Comparison of ENCODE assay signal across 16 cellular contexts in the genomic region with DNA sequence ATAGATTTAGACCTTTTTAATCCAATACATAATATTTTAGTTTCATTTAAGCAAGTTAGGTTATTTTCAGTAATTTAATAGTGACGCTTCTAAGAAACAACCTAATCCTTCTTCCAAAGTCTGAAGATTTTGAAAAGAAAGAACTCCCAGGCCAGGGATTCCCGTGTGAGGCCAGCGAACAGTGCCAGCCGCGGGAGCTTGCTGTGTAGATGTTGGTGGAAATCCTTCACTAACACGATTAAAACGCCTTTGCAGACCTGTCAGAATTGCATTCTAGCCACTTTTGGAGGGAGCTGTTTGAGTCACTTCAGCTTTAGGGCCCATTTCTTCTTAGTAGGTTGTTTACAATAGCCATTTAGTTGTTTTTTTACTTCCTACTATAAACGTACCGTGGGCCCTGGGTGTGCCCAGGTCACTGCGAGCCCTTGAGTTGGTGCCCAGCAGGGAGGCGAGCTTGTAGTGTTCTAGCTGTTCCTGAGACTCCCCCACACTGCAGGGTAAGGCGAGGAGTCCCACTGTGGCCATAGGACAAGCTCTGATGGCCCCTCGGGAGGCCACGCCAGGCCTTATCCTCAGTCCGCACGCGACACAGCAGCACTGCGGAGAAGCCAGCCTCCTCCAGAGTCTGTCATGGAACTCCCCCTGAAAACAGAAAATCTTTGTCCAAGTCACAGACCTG. TPM values are rescaled to one million over a fixed set of nuclear protein-coding genes. Genes with fewer than 3 reads are reported as not detected.
A peak's percentile ranks its signal among the peaks of the same experiment; 100 is the strongest.
DNase-seq lines count a peak whose midpoint lies in the region; ATAC-seq and TF ChIP-seq lines count a peak whose summit lies in the region.
"Had no signal": no experiment of that assay in that cellular context is flagged by ENCODE, and none has a peak within 500 bp of the region (broad histone marks: within the 10 kb centered on the region; RNA-seq: fewer than 3 reads in every experiment).

No MANE protein-coding gene starts in this region.

- H3K9me3 ChIP-seq in CD4-positive, CD25-positive, alpha-beta regulatory T cell (ENCODE audit: control insufficient read depth in 2 of 2, low read length in 2 of 2) = no peaks in the 10 kb centered on the region
- H3K9me3 ChIP-seq in T-helper 17 cell (ENCODE audit: control insufficient read depth, low read length, poor library complexity, severe bottlenecking) = no peaks in the 10 kb centered on the region
- H3K9me3 ChIP-seq: SJSA1 had no signal

- no peak overlapping the region for H3K4me3 ChIP-seq in CD4-positive, CD25-positive, alpha-beta regulatory T cell (ENCODE audit: low read depth, low read length)
- H3K4me3 ChIP-seq: SJSA1, skin epidermis had no signal

- no peak overlapping the region for H3K27ac ChIP-seq in CD4-positive, CD25-positive, alpha-beta regulatory T cell (ENCODE audit: insufficient read depth, low read length, poor library complexity, severe bottlenecking)
- H3K27ac ChIP-seq: SJSA1, skin epidermis had no signal

- H3K27me3 Mint-ChIP-seq in CD4-positive, CD25-positive, alpha-beta regulatory T cell = no peaks in the 10 kb centered on the region
- H3K27me3 Mint-ChIP-seq in T-helper 17 cell = no peaks in the 10 kb centered on the region
- no peaks in the 10 kb centered on the region for H3K27me3 Mint-ChIP-seq in natural killer cell treated with Interleukin-12 subunit alpha and Interleukin-12 subunit beta and Interleukin-15 and Interleukin-18, amount 100 ng/mL, for 72 hours
- no peaks in the 10 kb centered on the region for H3K27me3 Mint-ChIP-seq in activated CD8-positive, alpha-beta T cell treated with anti-CD3 and anti-CD28 coated beads for 36 hours
- H3K27me3 Mint-ChIP-seq: CD4-positive, alpha-beta memory T cell had no signal

- peak overlapping the region in 2 of 3 donors; percentile 31 to 54 for H3K27ac Mint-ChIP-seq in CD4-positive, CD25-positive, alpha-beta regulatory T cell
- H3K27ac Mint-ChIP-seq in T-helper 17 cell = peak overlapping the region; percentile 47
- no peak overlapping the region for H3K27ac Mint-ChIP-seq in natural killer cell treated with Interleukin-12 subunit alpha and Interleukin-12 subunit beta and Interleukin-15 and Interleukin-18, amount 100 ng/mL, for 72 hours
- H3K27ac Mint-ChIP-seq in activated CD8-positive, alpha-beta T cell treated with anti-CD3 and anti-CD28 coated beads for 36 hours = no peak overlapping the region

- POLR2A ChIA-PET in activated CD8-positive, alpha-beta T cell treated with anti-CD3 and anti-CD28 coated beads for 36 hours (lab: Charles Lee) = no interaction called here

- peaks cover 16% of the 10 kb centered on the region for H3K36me3 Mint-ChIP-seq in CD4-positive, CD25-positive, alpha-beta regulatory T cell
- H3K36me3 Mint-ChIP-seq in T-helper 17 cell (ENCODE audit: low read depth) = peaks cover 10% of the 10 kb centered on the region
- H3K36me3 Mint-ChIP-seq in natural killer cell treated with Interleukin-12 subunit alpha and Interleukin-12 subunit beta and Interleukin-15 and Interleukin-18, amount 100 ng/mL, for 72 hours = peaks cover 5% of the 10 kb centered on the region
- H3K36me3 Mint-ChIP-seq in activated CD8-positive, alpha-beta T cell treated with anti-CD3 and anti-CD28 coated beads for 36 hours (ENCODE audit: low read depth) = peaks cover 22% of the 10 kb centered on the region

- intact Hi-C loops in sciatic nerve (cut with DNase I) = no loop called here
- intact Hi-C loops in activated CD8-positive, alpha-beta T cell treated with anti-CD3 and anti-CD28 coated beads for 36 hours (cut with micrococcal nuclease) = no loop called here

- CTCF ChIA-PET in activated CD8-positive, alpha-beta T cell treated with anti-CD3 and anti-CD28 coated beads for 36 hours (lab: Charles Lee) = interaction anchor here (1.0 to 2.0 kb wide), 3 partner anchors 34 to 90 kb away, joined by 3 to 10 read pairs (median 4); no protein-coding TSS in a partner anchor

- peaks cover 22% of the 10 kb centered on the region for H3K36me3 ChIP-seq in CD4-positive, CD25-positive, alpha-beta regulatory T cell (ENCODE audit: control insufficient read depth, insufficient read depth, low read length)

- no peak for TF ChIP-seq CTCF in activated CD8-positive, alpha-beta T cell treated with anti-CD3 and anti-CD28 coated beads for 36 hours (IDR thresholded peaks at IDR 0.05)

- peaks cover 24% of the 10 kb centered on the region for H3K4me1 ChIP-seq in CD4-positive, CD25-positive, alpha-beta regulatory T cell (ENCODE audit: control insufficient read depth, insufficient read depth, low read length, poor library complexity, severe bottlenecking)

- H3K9me3 Mint-ChIP-seq in CD4-positive, CD25-positive, alpha-beta regulatory T cell = peaks cover 0 to 3% (median 0%) of the 10 kb centered on the region in 7 donors
- H3K9me3 Mint-ChIP-seq in natural killer cell treated with Interleukin-12 subunit alpha and Interleukin-12 subunit beta and Interleukin-15 and Interleukin-18, amount 100 ng/mL, for 72 hours = no peaks in the 10 kb centered on the region
- H3K9me3 Mint-ChIP-seq in activated CD8-positive, alpha-beta T cell treated with anti-CD3 and anti-CD28 coated beads for 36 hours = no peaks in the 10 kb centered on the region
- H3K9me3 Mint-ChIP-seq: activated T-cell treated with anti-CD3 and anti-CD28 coated beads, Interleukin-2, amount 50 U/mL, for 4 hours; CD4-positive, alpha-beta memory T cell had no signal

- H3K27me3 ChIP-seq in CD4-positive, CD25-positive, alpha-beta regulatory T cell (ENCODE audit: control insufficient read depth, insufficient read depth, low read length) = no peaks in the 10 kb centered on the region
- H3K27me3 ChIP-seq: SJSA1 had no signal

- DNase-seq in CD4-positive, CD25-positive, alpha-beta regulatory T cell = no peak
- DNase-seq in T-helper 17 cell (no peak), left kidney (ENCODE audit: low read depth, low spot score) (peak; percentile 42), sciatic nerve (ENCODE audit: low spot score) (peak; percentile 33)
- no peak for DNase-seq in natural killer cell treated with Interleukin-12 subunit alpha and Interleukin-12 subunit beta and Interleukin-15 and Interleukin-18, amount 100 ng/mL, for 72 hours (ENCODE audit: low spot score)
- no peak for DNase-seq in activated CD8-positive, alpha-beta T cell treated with anti-CD3 and anti-CD28 coated beads for 36 hours
- DNase-seq: activated naive CD4-positive, alpha-beta T cell treated with anti-CD3 and anti-CD28 coated beads, Interleukin-2, amount 50 U/mL, for 16 hours; activated T-cell treated with anti-CD3 and anti-CD28 coated beads, Interleukin-2, amount 50 U/mL, for 4 hours; CD4-positive, alpha-beta memory T cell; foreskin melanocyte; HCEC 1CT; NCI-H1436 had no signal

- no peak overlapping the region for H3K4me3 Mint-ChIP-seq in CD4-positive, CD25-positive, alpha-beta regulatory T cell
- no peak overlapping the region for H3K4me3 Mint-ChIP-seq in T-helper 17 cell
- no peak overlapping the region for H3K4me3 Mint-ChIP-seq in natural killer cell treated with Interleukin-12 subunit alpha and Interleukin-12 subunit beta and Interleukin-15 and Interleukin-18, amount 100 ng/mL, for 72 hours
- no peak overlapping the region for H3K4me3 Mint-ChIP-seq in activated CD8-positive, alpha-beta T cell treated with anti-CD3 and anti-CD28 coated beads for 36 hours
- H3K4me3 Mint-ChIP-seq: activated T-cell treated with anti-CD3 and anti-CD28 coated beads, Interleukin-2, amount 50 U/mL, for 4 hours; CD4-positive, alpha-beta memory T cell had no signal

- no peak for ATAC-seq in CD4-positive, CD25-positive, alpha-beta regulatory T cell (ENCODE audit: low read depth in 2 of 2)
- ATAC-seq in T-helper 17 cell (no peak), sciatic nerve (no peak), HG03342 (IDR thresholded peaks at IDR 0.05; ENCODE audit: unreplicated experiment) (no peak), GM21515 (IDR thresholded peaks at IDR 0.05; ENCODE audit: unreplicated experiment) (no peak)
- no peak for ATAC-seq in natural killer cell treated with Interleukin-12 subunit alpha and Interleukin-12 subunit beta and Interleukin-15 and Interleukin-18, amount 100 ng/mL, for 72 hours
- ATAC-seq in activated CD8-positive, alpha-beta T cell treated with anti-CD3 and anti-CD28 coated beads for 36 hours = no peak
- ATAC-seq: activated T-cell treated with anti-CD3 and anti-CD28 coated beads, Interleukin-2, amount 50 U/mL, for 4 hours had no signal

- peaks cover 13 to 67% (median 53%) of the 10 kb centered on the region in 4 donors for H3K4me1 Mint-ChIP-seq in CD4-positive, CD25-positive, alpha-beta regulatory T cell
- peaks cover 42% of the 10 kb centered on the region for H3K4me1 Mint-ChIP-seq in T-helper 17 cell
- peaks cover 37 to 44% of the 10 kb centered on the region in 2 donors for H3K4me1 Mint-ChIP-seq in natural killer cell treated with Interleukin-12 subunit alpha and Interleukin-12 subunit beta and Interleukin-15 and Interleukin-18, amount 100 ng/mL, for 72 hours (ENCODE audit: low read depth in 2 of 2)
- peaks cover 63% of the 10 kb centered on the region for H3K4me1 Mint-ChIP-seq in activated CD8-positive, alpha-beta T cell treated with anti-CD3 and anti-CD28 coated beads for 36 hours (ENCODE audit: low read depth)

RNA-seq across cellular contexts. Expression of a gene that starts 32.3 kb away (rescaled TPM):
- total RNA-seq in CD4-positive, CD25-positive, alpha-beta regulatory T cell = 41.8 TPM
- 10 to 100 TPM; 23.8 to 48.1 (median 25.6) TPM for polyA plus RNA-seq in CD4-positive, CD25-positive, alpha-beta regulatory T cell
- total RNA-seq in T-helper 17 cell = 10 to 100 TPM; 34.5 to 36.6 TPM
- total RNA-seq in sciatic nerve = 30.1 TPM
- 10 to 100 TPM; 27.0 to 47.4 TPM for total RNA-seq in natural killer cell treated with Interleukin-12 subunit alpha and Interleukin-12 subunit beta and Interleukin-15 and Interleukin-18, amount 100 ng/mL, for 72 hours
- total RNA-seq in activated CD8-positive, alpha-beta T cell treated with anti-CD3 and anti-CD28 coated beads for 36 hours = 10 to 100 TPM; 31.6 to 32.3 TPM

RNA-seq across cellular contexts. Expression of a gene that starts 48.6 kb away (rescaled TPM):
- total RNA-seq in CD4-positive, CD25-positive, alpha-beta regulatory T cell = 20.2 TPM
- polyA plus RNA-seq in CD4-positive, CD25-positive, alpha-beta regulatory T cell = 10 to 100 TPM; 21.2 to 35.1 (median 30.5) TPM
- 10 to 100 TPM; 12.7 to 22.0 TPM for total RNA-seq in T-helper 17 cell
- 37.9 TPM for total RNA-seq in sciatic nerve
- total RNA-seq in natural killer cell treated with Interleukin-12 subunit alpha and Interleukin-12 subunit beta and Interleukin-15 and Interleukin-18, amount 100 ng/mL, for 72 hours = 10 to 100 TPM; 20.5 to 82.2 TPM
- 100 to 1,000 TPM; 207 to 216 TPM for total RNA-seq in activated CD8-positive, alpha-beta T cell treated with anti-CD3 and anti-CD28 coated beads for 36 hours

Comparison
In these comparisons a context has a peak if more than half of its experiments do, and no peak if none do; other contexts are left out.
1. DNase-seq: peak in left kidney (single experiment) and sciatic nerve (single experiment); none in CD4-positive, CD25-positive, alpha-beta regulatory T cell (0 of 3), T-helper 17 cell (0 of 3), natural killer cell treated with Interleukin-12 subunit alpha and Interleukin-12 subunit beta and Interleukin-15 and Interleukin-18, amount 100 ng/mL, for 72 hours (single experiment) and activated CD8-positive, alpha-beta T cell treated with anti-CD3 and anti-CD28 coated beads for 36 hours (single experiment).
2. H3K27ac Mint-ChIP-seq: peak in CD4-positive, CD25-positive, alpha-beta regulatory T cell (2 of 3) and T-helper 17 cell (single experiment); none in natural killer cell treated with Interleukin-12 subunit alpha and Interleukin-12 subunit beta and Interleukin-15 and Interleukin-18, amount 100 ng/mL, for 72 hours (0 of 2) and activated CD8-positive, alpha-beta T cell treated with anti-CD3 and anti-CD28 coated beads for 36 hours (single experiment).